Comparison of ENCODE assay signal across 10 cellular contexts in the genomic region with DNA sequence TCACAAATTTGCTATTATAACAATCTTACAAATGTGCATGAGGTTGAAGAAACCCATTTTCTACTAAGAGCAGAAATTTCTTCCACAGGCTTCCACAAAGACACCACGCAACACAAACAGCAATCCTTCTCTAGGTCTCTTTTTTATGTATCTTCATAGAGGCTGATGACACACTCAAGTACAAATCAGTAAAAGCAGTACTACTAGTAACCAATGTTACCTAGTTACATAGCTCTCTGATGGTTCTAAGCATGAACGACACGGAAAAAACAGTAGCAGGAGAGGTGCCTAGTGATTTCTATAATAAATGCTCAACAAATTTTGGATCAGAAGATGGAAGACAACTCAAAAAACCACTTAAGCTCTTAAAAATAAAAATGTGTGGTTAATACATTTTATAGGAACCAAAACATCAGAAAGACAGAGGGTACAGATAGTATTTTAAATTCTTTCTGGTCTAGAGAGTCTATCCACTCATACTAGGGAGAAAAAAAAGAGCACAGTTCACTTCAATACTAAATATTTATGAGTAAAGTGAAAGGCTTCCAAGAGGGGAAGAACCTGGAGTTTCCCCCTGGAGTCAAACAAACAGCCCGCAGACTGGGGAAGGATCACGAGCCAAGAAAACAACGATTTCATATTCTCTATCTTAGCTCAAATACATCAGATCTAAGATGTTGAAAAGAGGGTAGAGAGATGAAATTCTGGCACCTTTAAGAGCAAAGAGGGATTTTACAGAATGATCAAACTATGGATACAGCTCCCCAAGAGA. TPM values are rescaled to one million over a fixed set of nuclear protein-coding genes. Genes with fewer than 3 reads are reported as not detected.
DNase-seq lines count a peak whose midpoint lies in the region; ATAC-seq and TF ChIP-seq lines count a peak whose summit lies in the region.
"Had no signal": no experiment of that assay in that cellular context is flagged by ENCODE, and none has a peak within 500 bp of the region (broad histone marks: within the 10 kb centered on the region; RNA-seq: fewer than 3 reads in every experiment).

No MANE protein-coding gene starts in this region.

- no peak for ATAC-seq in HG02571 (IDR thresholded peaks at IDR 0.05; ENCODE audit: unreplicated experiment)
- ATAC-seq in GM19463 (IDR thresholded peaks at IDR 0.05; ENCODE audit: unreplicated experiment) = no peak

- H3K4me3 ChIP-seq in GM12865 (ENCODE audit: low read depth, low read length) = peak overlapping the region; percentile 64
- H3K4me3 ChIP-seq in fibroblast of mammary gland (ENCODE audit: control insufficient read depth, low read depth, low read length) = no peak overlapping the region
- peak overlapping the region in 1 of 4 donors; percentile 6 for H3K4me3 ChIP-seq in sigmoid colon

- H3K27me3 Mint-ChIP-seq in activated T-helper 1 cell treated with anti-CD3 and anti-CD28 coated beads, Interleukin-12 subunit alpha, Interleukin-12 subunit beta, Interleukin-2, Interleukin-4 antibody, amounts not matched to agents 30 ng/mL and 10 ng/mL and 1 ng/mL, durations not matched to agents 14 hours and 24 hours and 36 hours (ENCODE audit: insufficient read depth) = no peaks in the 10 kb centered on the region

- H3K9me3 Mint-ChIP-seq in activated T-helper 1 cell treated with anti-CD3 and anti-CD28 coated beads, Interleukin-12 subunit alpha, Interleukin-12 subunit beta, Interleukin-2, Interleukin-4 antibody, amounts not matched to agents 30 ng/mL and 10 ng/mL and 1 ng/mL, durations not matched to agents 14 hours and 24 hours and 36 hours = no peaks in the 10 kb centered on the region

- peaks cover 0 to 78% (median 75%) of the 10 kb centered on the region in 4 donors for H3K4me1 ChIP-seq in sigmoid colon

- no peak for TF ChIP-seq POLR2A in sigmoid colon (IDR thresholded peaks at IDR 0.05)

- H3K36me3 ChIP-seq in sigmoid colon = peaks cover 0 to under 1% (median 0%) of the 10 kb centered on the region in 4 donors

- no peaks in the 10 kb centered on the region for H3K9me3 ChIP-seq in sigmoid colon

- no peaks in the 10 kb centered on the region for H3K27me3 ChIP-seq in sigmoid colon

- peaks cover 23% of the 10 kb centered on the region for H3K36me3 Mint-ChIP-seq in activated T-helper 1 cell treated with anti-CD3 and anti-CD28 coated beads, Interleukin-12 subunit alpha, Interleukin-12 subunit beta, Interleukin-2, Interleukin-4 antibody, amounts not matched to agents 30 ng/mL and 10 ng/mL and 1 ng/mL, durations not matched to agents 14 hours and 24 hours and 36 hours (ENCODE audit: low read depth)

- H3K27ac Mint-ChIP-seq in activated T-helper 1 cell treated with anti-CD3 and anti-CD28 coated beads, Interleukin-12 subunit alpha, Interleukin-12 subunit beta, Interleukin-2, Interleukin-4 antibody, amounts not matched to agents 30 ng/mL and 10 ng/mL and 1 ng/mL, durations not matched to agents 14 hours and 24 hours and 36 hours = peak overlapping the region; percentile 100

- DNase-seq in GM12865 (ENCODE audit: low read depth) (no peak), fibroblast of mammary gland (ENCODE audit: low read depth) (peak; percentile 53), sigmoid colon (no peak), RWPE1 (ENCODE audit: low spot score) (no peak), pons (ENCODE audit: low spot score) (no peak)
- DNase-seq in activated T-helper 1 cell treated with anti-CD3 and anti-CD28 coated beads, Interleukin-12 subunit alpha, Interleukin-12 subunit beta, Interleukin-2, Interleukin-4 antibody, amounts not matched to agents 30 ng/mL and 10 ng/mL and 1 ng/mL, durations not matched to agents 14 hours and 24 hours and 36 hours (ENCODE audit: low spot score) = no peak
- DNase-seq: activated effector memory CD4-positive, alpha-beta T cell treated with anti-CD3 and anti-CD28 coated beads, Interleukin-2, amount 50 U/mL, for 16 hours; left cardiac atrium had no signal

- peaks cover 89% of the 10 kb centered on the region for H3K4me1 Mint-ChIP-seq in activated T-helper 1 cell treated with anti-CD3 and anti-CD28 coated beads, Interleukin-12 subunit alpha, Interleukin-12 subunit beta, Interleukin-2, Interleukin-4 antibody, amounts not matched to agents 30 ng/mL and 10 ng/mL and 1 ng/mL, durations not matched to agents 14 hours and 24 hours and 36 hours (ENCODE audit: low read depth)

- TF ChIP-seq CTCF in GM12865 (IDR thresholded peaks at IDR 0.05; ENCODE audit: insufficient read depth, low read depth, low read length, missing control alignments) (no peak), fibroblast of mammary gland (conservative IDR thresholded peaks at IDR 0.05; ENCODE audit: control insufficient read depth, insufficient read depth, low read depth, low read length) (no peak), sigmoid colon (IDR thresholded peaks at IDR 0.05) (no peak), RWPE1 (conservative IDR thresholded peaks at IDR 0.05; ENCODE audit: low read depth) (no peak)

- H3K27ac ChIP-seq in sigmoid colon (peak overlapping the region; percentile 67 to 82 (median 72)), RWPE1 (no peak overlapping the region)

- POLR2A ChIA-PET in RWPE1 (lab: Yijun Ruan, JAX; ENCODE audit: low non-redundant PET) = no interaction called here

- intact Hi-C loops in activated T-helper 1 cell treated with anti-CD3 and anti-CD28 coated beads, Interleukin-12 subunit alpha, Interleukin-12 subunit beta, Interleukin-2, Interleukin-4 antibody, amounts not matched to agents 30 ng/mL and 10 ng/mL and 1 ng/mL, durations not matched to agents 14 hours and 24 hours and 36 hours (cut with micrococcal nuclease) = loop anchor here (1.0 to 10.0 kb wide), 4 partner anchors 9 to 359 kb away; no protein-coding TSS in a partner anchor
- intact Hi-C loops in sigmoid colon (cut with DNase I) = no loop called here

- CTCF ChIA-PET in RWPE1 (lab: Yijun Ruan, JAX) = interaction anchor here (0.6 to 0.9 kb wide), 2 partner anchors 19 to 75 kb away, joined by 3 read pairs; no protein-coding TSS in a partner anchor

- no peak for TF ChIP-seq EP300 in sigmoid colon (IDR thresholded peaks at IDR 0.05)

- peak overlapping the region; percentile 74 for H3K4me3 Mint-ChIP-seq in activated T-helper 1 cell treated with anti-CD3 and anti-CD28 coated beads, Interleukin-12 subunit alpha, Interleukin-12 subunit beta, Interleukin-2, Interleukin-4 antibody, amounts not matched to agents 30 ng/mL and 10 ng/mL and 1 ng/mL, durations not matched to agents 14 hours and 24 hours and 36 hours

- WGBS in sigmoid colon, 2 donors = 74 to 77% methylated on average over 6 of the region's 6 CpGs

RNA-seq across cellular contexts. Expression of a gene that starts 40.2 kb away (rescaled TPM):
- 35.3 and 39.5 TPM in 2 replicates for total RNA-seq in activated T-helper 1 cell treated with anti-CD3 and anti-CD28 coated beads, Interleukin-12 subunit alpha, Interleukin-12 subunit beta, Interleukin-2, Interleukin-4 antibody, amounts not matched to agents 30 ng/mL and 10 ng/mL and 1 ng/mL, durations not matched to agents 14 hours and 24 hours and 36 hours
- 10 to 100 TPM; 21.4 to 38.8 (median 25.7) TPM for total RNA-seq in sigmoid colon
- 10 to 100 TPM; 11.1 to 23.9 (median 20.4) TPM for polyA plus RNA-seq in sigmoid colon

RNA-seq across cellular contexts. Expression of a gene that starts 40.4 kb away (rescaled TPM):
- 14.9 and 17.4 TPM in 2 replicates for total RNA-seq in activated T-helper 1 cell treated with anti-CD3 and anti-CD28 coated beads, Interleukin-12 subunit alpha, Interleukin-12 subunit beta, Interleukin-2, Interleukin-4 antibody, amounts not matched to agents 30 ng/mL and 10 ng/mL and 1 ng/mL, durations not matched to agents 14 hours and 24 hours and 36 hours
- 10 to 100 TPM in 3 of 4 donors, 1 to 10 TPM in 1; 10.0 to 27.8 (median 13.9) TPM for total RNA-seq in sigmoid colon
- polyA plus RNA-seq in sigmoid colon = 1 to 10 TPM; 2.4 to 8.7 (median 5.3) TPM
